In genomic region chr4:80007745-80008149, GRCh38 we compare ENCODE assay signal across 8 cellular contexts.
A peak's percentile ranks its signal among the peaks of the same experiment; 100 is the strongest.
DNase-seq lines count a peak whose midpoint lies in the region; ATAC-seq, FAIRE-seq and TF ChIP-seq lines count a peak whose summit lies in the region.

No MANE protein-coding gene starts in this region.

- H3K27ac Mint-ChIP-seq in activated naive CD8-positive, alpha-beta T cell treated with anti-CD3 and anti-CD28 coated beads, Interleukin-2, amount 50 U/mL, for 24 hours = no peak overlapping the region

- peaks cover 26% of the 10 kb centered on the region for H3K36me3 Mint-ChIP-seq in activated naive CD8-positive, alpha-beta T cell treated with anti-CD3 and anti-CD28 coated beads, Interleukin-2, amount 50 U/mL, for 24 hours (ENCODE audit: low read depth)

- DNase-seq in D721Med (ENCODE audit: insufficient read length, low spot score) = no peak
- no peak for DNase-seq in activated naive CD8-positive, alpha-beta T cell treated with anti-CD3 and anti-CD28 coated beads, Interleukin-2, amount 50 U/mL, for 24 hours
- DNase-seq in epidermal melanocyte (ENCODE audit: insufficient read length, low spot score) = no peak
- DNase-seq in GM10248 (ENCODE audit: extremely low spot score) = no peak
- no peak for DNase-seq in CD1c-positive myeloid dendritic cell (ENCODE audit: extremely low spot score)
- DNase-seq in DMS114 treated with DMSO at 0.1 percent for 48 hours (lab: John Stamatoyannopoulos, UW; ENCODE audit: unreplicated experiment) = no peak

- H3K4me1 Mint-ChIP-seq in activated naive CD8-positive, alpha-beta T cell treated with anti-CD3 and anti-CD28 coated beads, Interleukin-2, amount 50 U/mL, for 24 hours = peaks cover 39% of the 10 kb centered on the region

- FAIRE-seq in D721Med (lab: Jason Lieb, UNC) = peak; percentile 60

- H3K27me3 Mint-ChIP-seq in activated naive CD8-positive, alpha-beta T cell treated with anti-CD3 and anti-CD28 coated beads, Interleukin-2, amount 50 U/mL, for 24 hours = no peaks in the 10 kb centered on the region

- TF ChIP-seq CTCF in D721Med (IDR thresholded peaks at IDR 0.05; ENCODE audit: insufficient read depth, missing control alignments) (no peak), GM10248 (IDR thresholded peaks at IDR 0.05; ENCODE audit: control extremely low read depth, extremely low read depth, low read depth, missing control alignments) (no peak)

- H3K4me3 Mint-ChIP-seq in activated naive CD8-positive, alpha-beta T cell treated with anti-CD3 and anti-CD28 coated beads, Interleukin-2, amount 50 U/mL, for 24 hours = peak overlapping the region; percentile 20

- CTCF ChIA-PET in GM10248 (lab: Yijun Ruan, JAX) = interaction anchor here (1.1 kb wide), 1 partner anchor 15 kb away, joined by 5 read pairs; no protein-coding TSS in a partner anchor

- ATAC-seq in GM19395 (IDR thresholded peaks at IDR 0.05; ENCODE audit: unreplicated experiment) (peak; percentile 72), HG03108 (IDR thresholded peaks at IDR 0.05; ENCODE audit: unreplicated experiment) (peak; percentile 77)
- ATAC-seq in activated naive CD8-positive, alpha-beta T cell treated with anti-CD3 and anti-CD28 coated beads, Interleukin-2, amount 50 U/mL, for 24 hours = peak; percentile 66

- H3K9me3 Mint-ChIP-seq in activated naive CD8-positive, alpha-beta T cell treated with anti-CD3 and anti-CD28 coated beads, Interleukin-2, amount 50 U/mL, for 24 hours = peaks cover 6% of the 10 kb centered on the region

- POLR2A ChIA-PET in GM10248 (lab: Yijun Ruan, JAX) = no interaction called here
